In genomic region chr1:70354332-70355110, GRCh38 we compare ENCODE assay signal across 8 cellular contexts. TPM values are rescaled to one million over a fixed set of nuclear protein-coding genes. Genes with fewer than 3 reads are reported as not detected.
DNase-seq lines count a peak whose midpoint lies in the region; ATAC-seq and TF ChIP-seq lines count a peak whose summit lies in the region.

Gene ANKRD13C, minus strand, starts transcription at chr1:70354722. Its CDS starts 314 bp downstream, at chr1:70354408.

- peaks cover 29 to 40% (median 33%) of the 10 kb centered on the region in 3 donors for H3K4me1 Mint-ChIP-seq in IgD-negative memory B cell

- peak within 1 kb of the TSS; percentile 98 for H3K4me3 ChIP-seq in epithelial cell of proximal tubule (ENCODE audit: low read depth, low read length)

- H3K27ac Mint-ChIP-seq in IgD-negative memory B cell = peak within 1 kb of the TSS; percentile 89 to 100 (median 99)

- DNase-seq in DMS114 treated with DMSO at 0.1 percent for 48 hours (lab: John Stamatoyannopoulos, UW; ENCODE audit: unreplicated experiment) (peak; percentile 97), OCI-M2 (lab: John Stamatoyannopoulos, UW; ENCODE audit: unreplicated experiment) (peak; percentile 86), activated T-cell treated with anti-CD3 and anti-CD28 coated beads for 48 hours (ENCODE audit: low read depth) (peak; percentile 83), epithelial cell of proximal tubule (ENCODE audit: low read depth) (peak; percentile 76), mucosa of gallbladder (ENCODE audit: low spot score) (peak; percentile 96)
- DNase-seq in stimulated activated CD8-positive, alpha-beta memory T cell treated with anti-CD3 and anti-CD28 coated beads, Interleukin-4, amount 100 ng/mL, for 4 hours (ENCODE audit: low read depth in 2 of 2, low spot score in 1 of 2) = peak; percentile 75 to 78

- H3K9me3 Mint-ChIP-seq in IgD-negative memory B cell = peaks cover 0 to 3% (median 0%) of the 10 kb centered on the region in 3 donors

- H3K27me3 Mint-ChIP-seq in IgD-negative memory B cell = no peaks in the 10 kb centered on the region

- H3K4me3 Mint-ChIP-seq in IgD-negative memory B cell = peak within 1 kb of the TSS; percentile 97 to 100 (median 99)

- no peaks in the 10 kb centered on the region for H3K36me3 Mint-ChIP-seq in IgD-negative memory B cell

- no peak for TF ChIP-seq CTCF in epithelial cell of proximal tubule (conservative IDR thresholded peaks at IDR 0.05; ENCODE audit: low read depth, low read length)

- peak; percentile 94 for ATAC-seq in GM21529 (IDR thresholded peaks at IDR 0.05; ENCODE audit: unreplicated experiment)

RNA-seq across cellular contexts. Expression of gene ANKRD13C, which starts in this region (rescaled TPM):
- polyA plus RNA-seq in IgD-negative memory B cell = 19.7 TPM
- total RNA-seq in epithelial cell of proximal tubule (12.7 and 13.3 TPM in 2 replicates), mucosa of gallbladder (19.8 TPM)

Comparison
In these comparisons a context has a peak if more than half of its experiments do, and no peak if none do; other contexts are left out.
1. Peak in every context shown above with its lines: DNase-seq, ATAC-seq and H3K4me3 ChIP-seq.